ENCODE assay signal across 5 cellular contexts in the genomic region with DNA sequence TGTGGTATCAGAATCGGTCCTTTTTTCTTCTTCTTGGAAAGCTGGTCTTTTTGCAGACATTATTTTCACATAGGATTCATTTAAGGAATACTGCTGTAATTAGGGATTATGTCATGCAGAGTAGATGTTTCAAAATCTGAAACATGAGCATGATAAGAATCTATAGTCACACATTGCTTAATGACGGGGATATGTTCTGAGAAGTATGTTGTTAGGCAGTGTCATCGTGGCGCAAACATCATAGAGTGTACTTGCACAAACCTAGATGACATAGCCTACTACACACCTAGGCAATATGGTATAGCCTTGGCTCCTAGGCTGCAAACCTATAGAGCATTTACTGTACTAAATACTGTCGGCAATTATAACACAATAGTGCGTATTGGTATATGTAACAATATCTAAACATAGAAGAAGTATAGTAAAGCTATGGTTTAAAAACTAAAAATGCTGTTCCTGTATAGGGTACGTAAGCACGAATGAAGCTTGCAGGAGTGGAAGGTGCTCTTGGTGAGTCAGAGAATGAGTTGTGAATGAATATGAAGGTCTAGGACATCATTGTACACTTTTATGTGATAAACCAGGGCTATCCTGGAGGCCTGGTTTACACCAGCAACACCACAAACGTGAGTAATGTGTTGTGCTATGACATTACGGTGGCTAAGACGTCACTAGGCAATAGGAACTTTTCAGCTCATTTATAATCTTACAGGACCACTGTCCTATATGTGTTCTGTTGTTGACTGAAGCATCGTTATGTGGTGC.
"Had no signal": no experiment of that assay in that cellular context is flagged by ENCODE, and none has a peak within 500 bp of the region (broad histone marks: within the 10 kb centered on the region; RNA-seq: fewer than 3 reads in every experiment).

No MANE protein-coding gene starts in this region.

- H3K27ac Mint-ChIP-seq: GM23338, H9 had no signal

- H3K9me3 Mint-ChIP-seq: GM23338 had no signal

- ATAC-seq: GM23338, K562 had no signal

- H3K4me3 ChIP-seq: GM23338, K562 had no signal

- DNase-seq: H9, HCEC 1CT, IMR-90 had no signal

- H3K4me2 ChIP-seq: GM23338 had no signal

- H3K4me3 Mint-ChIP-seq: GM23338, H9 had no signal

- H2AFZ ChIP-seq: GM23338 had no signal
